ENCODE assay signal across 31 cellular contexts in the genomic region with DNA sequence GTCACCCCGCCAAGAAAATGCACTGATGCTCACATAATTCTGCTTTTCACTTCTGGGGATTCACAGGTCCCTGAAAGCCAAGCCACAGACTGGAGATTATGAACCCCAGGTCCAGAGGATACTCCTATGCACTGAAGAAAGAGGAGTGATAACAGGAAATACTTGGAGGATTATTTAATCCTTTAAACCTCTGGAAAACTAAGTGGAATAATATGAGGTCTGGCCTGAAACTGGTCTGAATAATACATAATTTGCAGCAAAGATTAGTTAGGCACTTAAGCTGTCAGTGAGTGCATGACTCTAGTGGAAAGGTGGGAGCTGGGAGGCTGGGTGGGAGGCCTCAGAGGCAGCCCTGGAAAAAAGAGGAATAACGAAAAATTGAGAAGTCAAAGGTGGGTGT. TPM values are rescaled to one million over a fixed set of nuclear protein-coding genes. Genes with fewer than 3 reads are reported as not detected.
DNase-seq lines count a peak whose midpoint lies in the region; ATAC-seq, FAIRE-seq and TF ChIP-seq lines count a peak whose summit lies in the region.
"Had no signal": no experiment of that assay in that cellular context is flagged by ENCODE, and none has a peak within 500 bp of the region (broad histone marks: within the 10 kb centered on the region; RNA-seq: fewer than 3 reads in every experiment).

No MANE protein-coding gene starts in this region.

- no peak overlapping the region for H3K4me3 Mint-ChIP-seq in activated naive CD8-positive, alpha-beta T cell
- H3K4me3 Mint-ChIP-seq in activated naive CD8-positive, alpha-beta T cell treated with anti-CD3 and anti-CD28 coated beads for 36 hours: no peak overlapping the region
- no peak overlapping the region for H3K4me3 Mint-ChIP-seq in H9
- no peak overlapping the region for H3K4me3 Mint-ChIP-seq in astrocyte (ENCODE audit: unreplicated experiment)
- H3K4me3 Mint-ChIP-seq in nephron progenitor cell: no peak overlapping the region
- H3K4me3 Mint-ChIP-seq: activated T-cell treated with anti-CD3 and anti-CD28 coated beads, Interleukin-2, amount 50 U/mL, for 4 hours; T-helper 17 cell had no signal

- peaks cover 2% of the 10 kb centered on the region; the same call in 1 of the 2 replicates for H3K4me1 ChIP-seq in H9 (ENCODE audit: insufficient read depth, low read length)
- H3K4me1 ChIP-seq in astrocyte (ENCODE audit: insufficient read depth, low read length): no peaks in the 10 kb centered on the region
- H3K4me1 ChIP-seq in prostate gland (replicated peaks): no peaks in the 10 kb centered on the region

- DNase-seq in activated naive CD8-positive, alpha-beta T cell treated with anti-CD3 and anti-CD28 coated beads for 36 hours: no peak
- no peak for DNase-seq in H9
- DNase-seq in astrocyte (ENCODE audit: low read depth): peak; percentile 41
- no peak for DNase-seq in nephron progenitor cell
- DNase-seq in prostate gland (ENCODE audit: low spot score): no peak
- no peak for DNase-seq in activated T-cell treated with anti-CD3 and anti-CD28 coated beads for 4 hours
- DNase-seq: 8988T; activated CD4-positive, alpha-beta T cell treated with anti-CD3 and anti-CD28 coated beads for 4 hours; activated naive CD4-positive, alpha-beta T cell; activated T-cell treated with anti-CD3 and anti-CD28 coated beads, Interleukin-2, amount 50 U/mL, for 4 hours; C1 segment of cervical spinal cord; cortex of kidney; H7; kidney; NCI-H1048; NCI-H187 treated with DMSO at 0.1 percent for 48 hours; NCI-H2227 treated with DMSO at 0.1 percent for 48 hours; SJCRH30; small intestine; stimulated activated CD4-positive, alpha-beta T cell treated with anti-CD3 and anti-CD28 coated beads, Interleukin-2, amount 100 ng/mL, for 24 hours; substantia nigra; T-helper 17 cell had no signal

- H3K79me1 ChIP-seq in H9 (ENCODE audit: insufficient read depth, low read depth, low read length, poor library complexity, severe bottlenecking): no peaks in the 10 kb centered on the region

- no peaks in the 10 kb centered on the region for H3K9me3 Mint-ChIP-seq in activated naive CD8-positive, alpha-beta T cell (ENCODE audit: low read depth)
- H3K9me3 Mint-ChIP-seq in activated naive CD8-positive, alpha-beta T cell treated with anti-CD3 and anti-CD28 coated beads for 36 hours: peaks cover 5% of the 10 kb centered on the region
- H3K9me3 Mint-ChIP-seq in H9 (peaks cover 0 to 5% of the 10 kb centered on the region in 2 experiments; a peak in 2 of 5 replicates), astrocyte (ENCODE audit: unreplicated experiment) (peaks cover 3% of the 10 kb centered on the region), nephron progenitor cell (no peaks in the 10 kb centered on the region)
- H3K9me3 Mint-ChIP-seq: activated T-cell treated with anti-CD3 and anti-CD28 coated beads, Interleukin-2, amount 50 U/mL, for 4 hours had no signal

- peaks cover 1% of the 10 kb centered on the region; the same call in 1 of the 2 replicates for H3K79me2 ChIP-seq in H9 (ENCODE audit: insufficient read depth, low read length)
- no peaks in the 10 kb centered on the region for H3K79me2 ChIP-seq in astrocyte (ENCODE audit: insufficient read depth, low read length)

- H3K4me3 ChIP-seq in astrocyte (ENCODE audit: insufficient read depth, low read depth, low read length): no peak overlapping the region
- no peak overlapping the region for H3K4me3 ChIP-seq in prostate gland
- H3K4me3 ChIP-seq: esophagus muscularis mucosa, lung, SJCRH30 had no signal

- no peak overlapping the region for H2BK120ac ChIP-seq in H9 (ENCODE audit: low read depth, low read length, poor library complexity, severe bottlenecking)

- peak overlapping the region; percentile 35 for H3K27ac Mint-ChIP-seq in activated naive CD8-positive, alpha-beta T cell
- H3K27ac Mint-ChIP-seq in activated naive CD8-positive, alpha-beta T cell treated with anti-CD3 and anti-CD28 coated beads for 36 hours: no peak overlapping the region
- H3K27ac Mint-ChIP-seq in H9 (peak overlapping the region in 2 of 3 experiments; percentile 18 to 27; a peak in 1 of 7 replicates), astrocyte (ENCODE audit: unreplicated experiment) (no peak overlapping the region), nephron progenitor cell (peak overlapping the region; percentile 60)

- intact Hi-C loops in prostate gland (cut with DNase I): no loop called here

- no peak overlapping the region for H4K91ac ChIP-seq in H9 (ENCODE audit: insufficient read length, low read depth, low read length)

- H3K27ac ChIP-seq in H9 (ENCODE audit: insufficient read length, low read depth, low read length): no peak overlapping the region
- no peak overlapping the region for H3K27ac ChIP-seq in astrocyte (ENCODE audit: low read depth, low read length)
- H3K27ac ChIP-seq in prostate gland: no peak overlapping the region
- H3K27ac ChIP-seq: esophagus muscularis mucosa, neutrophil, SJCRH30 had no signal

- H4K8ac ChIP-seq in H9 (replicated peaks; ENCODE audit: insufficient read length, low read depth, low read length): no peak overlapping the region

- no peaks in the 10 kb centered on the region for H3K36me3 Mint-ChIP-seq in activated naive CD8-positive, alpha-beta T cell
- H3K36me3 Mint-ChIP-seq in activated naive CD8-positive, alpha-beta T cell treated with anti-CD3 and anti-CD28 coated beads for 36 hours: peaks cover 2% of the 10 kb centered on the region
- H3K36me3 Mint-ChIP-seq in H9 (ENCODE audit: insufficient read depth in 1 of 3, low read depth in 3 of 3) (peaks cover 0 to 8% (median 3%) of the 10 kb centered on the region in 3 experiments; a peak in 2 of 7 replicates), astrocyte (ENCODE audit: low read depth, unreplicated experiment) (no peaks in the 10 kb centered on the region), nephron progenitor cell (ENCODE audit: low read depth) (no peaks in the 10 kb centered on the region)

- H3K14ac ChIP-seq in H9 (ENCODE audit: insufficient read depth, low read length): no peak overlapping the region

- peaks cover 54% of the 10 kb centered on the region for H3K4me1 Mint-ChIP-seq in activated naive CD8-positive, alpha-beta T cell (ENCODE audit: low read depth)
- H3K4me1 Mint-ChIP-seq in activated naive CD8-positive, alpha-beta T cell treated with anti-CD3 and anti-CD28 coated beads for 36 hours: peaks cover 47% of the 10 kb centered on the region
- peaks cover 19 to 20% of the 10 kb centered on the region in 2 experiments for H3K4me1 Mint-ChIP-seq in H9
- H3K4me1 Mint-ChIP-seq in astrocyte (ENCODE audit: low read depth, unreplicated experiment): peaks cover 5% of the 10 kb centered on the region
- H3K4me1 Mint-ChIP-seq in nephron progenitor cell: peaks cover 16% of the 10 kb centered on the region

- no peak overlapping the region for H2BK20ac ChIP-seq in H9 (ENCODE audit: low read depth, low read length, poor library complexity, severe bottlenecking)

- no peak overlapping the region for H2BK12ac ChIP-seq in H9 (ENCODE audit: insufficient read length, low read depth, low read length)

- H3K27me3 ChIP-seq in H9 (ENCODE audit: insufficient read depth, low read length) (no peaks in the 10 kb centered on the region), astrocyte (ENCODE audit: insufficient read depth, low read length) (no peaks in the 10 kb centered on the region), prostate gland (replicated peaks; ENCODE audit: insufficient read depth) (no peaks in the 10 kb centered on the region)
- H3K27me3 ChIP-seq: esophagus muscularis mucosa, neutrophil, SJCRH30 had no signal

- no peak for FAIRE-seq in astrocyte (lab: Jason Lieb, UNC)
- FAIRE-seq: G401.6, GM18507, HepG2, kidney, RCC 7860, small intestine had no signal

- no peak overlapping the region for H2AK5ac ChIP-seq in H9 (ENCODE audit: insufficient read length, low read length)

- H3K9me3 ChIP-seq in H9 (ENCODE audit: control insufficient read depth, low read depth, low read length): no peaks in the 10 kb centered on the region
- H3K9me3 ChIP-seq in astrocyte (ENCODE audit: insufficient read depth, low read depth, low read length): no peaks in the 10 kb centered on the region
- no peaks in the 10 kb centered on the region for H3K9me3 ChIP-seq in prostate gland
- H3K9me3 ChIP-seq: esophagus muscularis mucosa, neutrophil, SJCRH30 had no signal

- no peak overlapping the region for H3K4ac ChIP-seq in H9 (ENCODE audit: low read depth, low read length)

- H3K4me2 ChIP-seq in H9 (ENCODE audit: insufficient read depth, insufficient read length, low read length): no peak overlapping the region
- H3K4me2 ChIP-seq in astrocyte (ENCODE audit: low read length): no peak overlapping the region

- no peak overlapping the region for H3K56ac ChIP-seq in H9 (ENCODE audit: insufficient read length, low read depth, low read length)

- TF ChIP-seq POLR2A in prostate gland (IDR thresholded peaks at IDR 0.05): no peak

- no peak for ATAC-seq in GM18867 (IDR thresholded peaks at IDR 0.05; ENCODE audit: unreplicated experiment)
- ATAC-seq: activated T-cell treated with anti-CD3 and anti-CD28 coated beads, Interleukin-2, amount 50 U/mL, for 4 hours; HepG2; T-helper 17 cell had no signal

- H3K18ac ChIP-seq in H9 (ENCODE audit: insufficient read length, low read depth, low read length): no peak overlapping the region

- no peak overlapping the region for H2AFZ ChIP-seq in H9 (ENCODE audit: low read length)
- no peak overlapping the region for H2AFZ ChIP-seq in astrocyte (ENCODE audit: low read depth, low read length)

- WGBS in H9 (ENCODE audit: extremely low coverage, insufficient read length, low lambda C conversion rate): no CpG with 5 or more reads among the region's 2 CpGs
- 97% methylated on average over 2 of the region's 2 CpGs for WGBS in prostate gland

- H4K5ac ChIP-seq in H9 (ENCODE audit: insufficient read length, low read depth, low read length): no peak overlapping the region

- H3K27me3 Mint-ChIP-seq in activated naive CD8-positive, alpha-beta T cell: no peaks in the 10 kb centered on the region
- H3K27me3 Mint-ChIP-seq in activated naive CD8-positive, alpha-beta T cell treated with anti-CD3 and anti-CD28 coated beads for 36 hours: no peaks in the 10 kb centered on the region
- H3K27me3 Mint-ChIP-seq in H9 (ENCODE audit: low read depth): no peaks in the 10 kb centered on the region
- no peaks in the 10 kb centered on the region for H3K27me3 Mint-ChIP-seq in astrocyte (ENCODE audit: low read depth, unreplicated experiment)
- H3K27me3 Mint-ChIP-seq in nephron progenitor cell (ENCODE audit: low read depth, poor library complexity): no peaks in the 10 kb centered on the region
- H3K27me3 Mint-ChIP-seq: T-helper 17 cell had no signal

- H3K23ac ChIP-seq in H9 (ENCODE audit: insufficient read length, low read depth, low read length): no peak overlapping the region

- no peaks in the 10 kb centered on the region for H3K36me3 ChIP-seq in astrocyte (ENCODE audit: insufficient read depth, low read length)
- no peaks in the 10 kb centered on the region for H3K36me3 ChIP-seq in prostate gland
- H3K36me3 ChIP-seq: esophagus muscularis mucosa, neutrophil, SJCRH30 had no signal

- H2BK15ac ChIP-seq in H9 (ENCODE audit: low read depth, low read length): no peak overlapping the region

- H3K23me2 ChIP-seq in H9 (ENCODE audit: insufficient read length, low read depth, low read length, poor library complexity, severe bottlenecking): no peaks in the 10 kb centered on the region

- H3T11ph ChIP-seq in H9 (ENCODE audit: low read length): no peak overlapping the region

- no peak overlapping the region for H2BK5ac ChIP-seq in H9 (ENCODE audit: insufficient read length, low read length)

- no peak overlapping the region for H3K9ac ChIP-seq in H9 (ENCODE audit: extremely low read depth, insufficient read length, low read length)
- H3K9ac ChIP-seq in astrocyte (ENCODE audit: low read length): no peak overlapping the region

- H4K20me1 ChIP-seq in H9 (ENCODE audit: control insufficient read depth, insufficient read depth, insufficient read length) (no peaks in the 10 kb centered on the region), astrocyte (ENCODE audit: insufficient read depth, low read length) (no peaks in the 10 kb centered on the region)

- TF ChIP-seq CTCF in H9 (conservative IDR thresholded peaks at IDR 0.05) (no peak), astrocyte (IDR thresholded peaks at IDR 0.05; ENCODE audit: insufficient read depth, low read depth, low read length) (no peak), nephron progenitor cell (IDR thresholded peaks at IDR 0.05) (no peak), prostate gland (IDR thresholded peaks at IDR 0.05) (no peak)

RNA-seq across cellular contexts. Expression of gene MARCHF3, which starts 45.7 kb away (rescaled TPM):
- total RNA-seq in activated naive CD8-positive, alpha-beta T cell treated with anti-CD3 and anti-CD28 coated beads for 36 hours: 1 to 10 TPM; 5.7 to 8.1 TPM
- 17.7 and 23.1 TPM in 2 replicates for total RNA-seq in H9 (2021)
- total RNA-seq in astrocyte: 16.5 and 16.6 TPM in 2 replicates
- total RNA-seq in prostate gland: 10 to 100 TPM in 1 of 2 donors, 1 to 10 TPM in 1; 1.2 to 21.1 TPM

Comparison
In these comparisons a context has a peak if more than half of its experiments do, and no peak if none do; other contexts are left out.
1. H3K27ac Mint-ChIP-seq: peak in activated naive CD8-positive, alpha-beta T cell (single experiment), H9 (2 of 3) and nephron progenitor cell (single experiment); none in activated naive CD8-positive, alpha-beta T cell treated with anti-CD3 and anti-CD28 coated beads for 36 hours (single experiment) and astrocyte (single experiment).